15 cellular contexts compared by ENCODE assay signal in the genomic region with DNA sequence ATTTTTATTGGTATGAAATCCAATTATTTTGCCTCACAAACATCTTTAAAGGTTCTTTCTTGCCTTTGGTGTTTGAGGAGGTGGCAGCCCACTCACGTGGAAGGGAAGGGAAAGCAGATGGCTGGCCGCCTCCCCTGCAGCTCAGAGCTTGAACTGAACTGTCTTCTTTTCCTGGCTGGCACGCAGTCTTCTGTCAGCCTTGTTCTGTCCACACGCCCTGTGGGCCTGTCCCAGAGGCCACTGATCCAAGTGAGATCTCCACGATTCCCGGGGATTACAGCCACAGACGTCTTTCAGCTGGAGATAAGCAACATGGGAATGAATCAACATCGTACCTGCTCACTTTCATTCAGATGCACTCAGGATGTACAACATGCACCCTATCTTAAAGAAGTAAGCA.
"Had no signal": no experiment of that assay in that cellular context is flagged by ENCODE, and none has a peak within 500 bp of the region (broad histone marks: within the 10 kb centered on the region; RNA-seq: fewer than 3 reads in every experiment).

No MANE protein-coding gene starts in this region.

- H3K27ac ChIP-seq: thoracic aorta, upper lobe of right lung had no signal

- H3K36me3 Mint-ChIP-seq: activated naive CD4-positive, alpha-beta T cell treated with anti-CD3 and anti-CD28 coated beads, Interleukin-2, amount 10 ng/mL, durations not matched to agents 7 days and 5 days; memory B cell; naive thymus-derived CD8-positive, alpha-beta T cell had no signal

- H3K4me1 ChIP-seq: upper lobe of right lung had no signal

- H3K4me1 Mint-ChIP-seq: activated naive CD4-positive, alpha-beta T cell treated with anti-CD3 and anti-CD28 coated beads, Interleukin-2, amount 10 ng/mL, durations not matched to agents 7 days and 5 days; activated T-helper 17 cell treated with anti-CD3 and anti-CD28 coated beads, Interleukin-2, amount 50 U/mL, for 72 hours; memory B cell had no signal

- H3K27me3 Mint-ChIP-seq: activated naive CD4-positive, alpha-beta T cell treated with anti-CD3 and anti-CD28 coated beads, Interleukin-2, amount 10 ng/mL, durations not matched to agents 7 days and 5 days; memory B cell had no signal

- H3K36me3 ChIP-seq: thoracic aorta, upper lobe of right lung had no signal

- H3K4me3 Mint-ChIP-seq: activated naive CD4-positive, alpha-beta T cell treated with anti-CD3 and anti-CD28 coated beads, Interleukin-2, amount 10 ng/mL, durations not matched to agents 7 days and 5 days; activated T-helper 17 cell treated with anti-CD3 and anti-CD28 coated beads, Interleukin-2, amount 50 U/mL, for 72 hours; memory B cell; naive thymus-derived CD8-positive, alpha-beta T cell had no signal

- H3K4me3 ChIP-seq: thoracic aorta, upper lobe of right lung had no signal

- DNase-seq: activated CD4-positive, alpha-beta T cell treated with anti-CD3 and anti-CD28 coated beads for 4 hours; activated naive CD4-positive, alpha-beta T cell treated with anti-CD3 and anti-CD28 coated beads, Interleukin-2, amount 10 ng/mL, durations not matched to agents 7 days and 5 days; effector CD8-positive, alpha-beta T cell; foreskin fibroblast; glutamatergic neuron; kidney glomerular epithelial cell; left ventricle myocardium superior; naive thymus-derived CD8-positive, alpha-beta T cell; nucleus accumbens; stimulated activated CD4-positive, alpha-beta T cell treated with anti-CD3 and anti-CD28 coated beads, Interleukin-15, amount 100 ng/mL, for 24 hours; stimulated activated CD4-positive, alpha-beta T cell treated with anti-CD3 and anti-CD28 coated beads, Interleukin-4, amount 100 ng/mL, for 1 hour; upper lobe of right lung had no signal

- H3K27me3 ChIP-seq: upper lobe of right lung had no signal

- H3K27ac Mint-ChIP-seq: activated naive CD4-positive, alpha-beta T cell treated with anti-CD3 and anti-CD28 coated beads, Interleukin-2, amount 10 ng/mL, durations not matched to agents 7 days and 5 days; activated T-helper 17 cell treated with anti-CD3 and anti-CD28 coated beads, Interleukin-2, amount 50 U/mL, for 72 hours; memory B cell had no signal

- ATAC-seq: left ventricle myocardium superior; naive thymus-derived CD8-positive, alpha-beta T cell; upper lobe of right lung had no signal

- H3K9me3 ChIP-seq: thoracic aorta, upper lobe of right lung had no signal

- H3K9me3 Mint-ChIP-seq: activated naive CD4-positive, alpha-beta T cell treated with anti-CD3 and anti-CD28 coated beads, Interleukin-2, amount 10 ng/mL, durations not matched to agents 7 days and 5 days; activated T-helper 17 cell treated with anti-CD3 and anti-CD28 coated beads, Interleukin-2, amount 50 U/mL, for 72 hours had no signal
